ENCODE assay signal across 8 cellular contexts in genomic region chr1:41496080-41497055, GRCh38. TPM values are rescaled to one million over a fixed set of nuclear protein-coding genes. Genes with fewer than 3 reads are reported as not detected.
DNase-seq lines count a peak whose midpoint lies in the region; ATAC-seq and TF ChIP-seq lines count a peak whose summit lies in the region.

No MANE protein-coding gene starts in this region.

- H3K27ac ChIP-seq in 22Rv1: peak overlapping the region; percentile 98
- no peak overlapping the region for H3K27ac ChIP-seq in OCI-LY1 (ENCODE audit: low read depth, low read length, poor library complexity, severe bottlenecking)
- H3K27ac ChIP-seq in breast epithelium: peak overlapping the region; percentile 76 to 90

- DNase-seq in GM13977 (ENCODE audit: low spot score) (peak; percentile 81), breast epithelium (ENCODE audit: low spot score in 2 of 2) (peak; percentile 87 to 92), islet precursor cell (peak; percentile 97), pons (ENCODE audit: low spot score) (no peak)
- DNase-seq in stimulated activated CD4-positive, alpha-beta T cell treated with anti-CD3 and anti-CD28 coated beads, Interleukin-15, amount 100 ng/mL, for 48 hours (ENCODE audit: low read depth in 2 of 2): peak; percentile 24 to 54

- H3K9me2 ChIP-seq in OCI-LY1 (ENCODE audit: low read depth, low read length): no peaks in the 10 kb centered on the region

- H3K27me3 ChIP-seq in OCI-LY1 (ENCODE audit: insufficient read depth, low read length) (peaks cover 7% of the 10 kb centered on the region; the same call in 1 of the 2 replicates), breast epithelium (no peaks in the 10 kb centered on the region)

- H3K4me1 ChIP-seq in OCI-LY1 (ENCODE audit: insufficient read depth, low read length, severe bottlenecking) (peaks cover 5% of the 10 kb centered on the region), breast epithelium (peaks cover 10 to 51% of the 10 kb centered on the region in 2 donors)

- H3K9me3 ChIP-seq in OCI-LY1 (ENCODE audit: low read length) (no peaks in the 10 kb centered on the region), breast epithelium (no peaks in the 10 kb centered on the region)

- in situ Hi-C loops in GM13977 (cut with MboI; ENCODE audit: low pct_unique_long_range_greater_than_20kb, low sequenced_read_pairs, unreplicated experiment): no loop called here

- ATAC-seq in GM21737 (IDR thresholded peaks at IDR 0.05; ENCODE audit: unreplicated experiment): no peak

- H3K4me2 ChIP-seq in OCI-LY1 (ENCODE audit: low read length): peak overlapping the region; percentile 48

- peak overlapping the region; percentile 32 for H3K4me3 ChIP-seq in OCI-LY1 (ENCODE audit: low read depth, low read length, poor library complexity, severe bottlenecking)
- peak overlapping the region; percentile 27 to 63 (median 39) for H3K4me3 ChIP-seq in breast epithelium

- intact Hi-C loops in breast epithelium (cut with DNase I; ENCODE audit: low total_unique reads): no loop called here

- H3K79me2 ChIP-seq in OCI-LY1 (ENCODE audit: insufficient read depth, low read length): no peaks in the 10 kb centered on the region

- no peak overlapping the region for H2AFZ ChIP-seq in OCI-LY1 (ENCODE audit: low read length)

- no peak for TF ChIP-seq POLR2A in breast epithelium (IDR thresholded peaks at IDR 0.05)

- TF ChIP-seq CTCF in 22Rv1 (IDR thresholded peaks at IDR 0.05) (no peak), GM13977 (IDR thresholded peaks at IDR 0.05; ENCODE audit: extremely low read depth, insufficient read depth, missing control alignments) (no peak), OCI-LY1 (IDR thresholded peaks at IDR 0.05; ENCODE audit: low read length) (no peak), breast epithelium (IDR thresholded peaks at IDR 0.05) (peak in 2 of 3 donors; percentile 8 to 25)

- H3K9ac ChIP-seq in OCI-LY1 (ENCODE audit: low read length): no peak overlapping the region

- H3K36me3 ChIP-seq in OCI-LY1 (ENCODE audit: insufficient read depth, low read length) (no peaks in the 10 kb centered on the region), breast epithelium (no peaks in the 10 kb centered on the region)

- H4K20me1 ChIP-seq in OCI-LY1 (ENCODE audit: insufficient read depth, low read length): no peaks in the 10 kb centered on the region

- no peaks in the 10 kb centered on the region for H3F3A ChIP-seq in OCI-LY1 (ENCODE audit: insufficient read depth, low read length)

RNA-seq across cellular contexts. Expression of gene EDN2, which starts 11.9 kb away (rescaled TPM):
- 1 to 10 TPM in 2 of 3 donors, not detected in 1; 2.3 to 3.8 TPM for total RNA-seq in breast epithelium

Comparison
In these comparisons a context has a peak if more than half of its experiments do, and no peak if none do; other contexts are left out.
1. CTCF ChIP-seq: peak in breast epithelium (2 of 3); none in 22Rv1 (single experiment), GM13977 (single experiment) and OCI-LY1 (single experiment).